ENCODE assay signal across 8 cellular contexts in genomic region chr2:121736140-121736461, GRCh38. TPM values are rescaled to one million over a fixed set of nuclear protein-coding genes. Genes with fewer than 3 reads are reported as not detected.
DNase-seq lines count a peak whose midpoint lies in the region; ATAC-seq and TF ChIP-seq lines count a peak whose summit lies in the region.

No MANE protein-coding gene starts in this region.

- no peaks in the 10 kb centered on the region for H3K9me2 ChIP-seq in OCI-LY7 (ENCODE audit: insufficient read depth, low read length)

- ATAC-seq in DND-41 (ENCODE audit: insufficient read depth, low read depth) (no peak), HG03432 (IDR thresholded peaks at IDR 0.05; ENCODE audit: unreplicated experiment) (no peak), GM19324 (IDR thresholded peaks at IDR 0.05; ENCODE audit: low FRiP score, unreplicated experiment) (no peak)

- H3K4me1 ChIP-seq in DND-41 (ENCODE audit: insufficient read depth, low read length): peaks cover 25% of the 10 kb centered on the region
- H3K4me1 ChIP-seq in OCI-LY7 (ENCODE audit: insufficient read depth, low read length, poor library complexity, severe bottlenecking): peaks cover 16% of the 10 kb centered on the region

- peak overlapping the region; percentile 79 for H3K9ac ChIP-seq in DND-41 (ENCODE audit: low read depth, low read length)

- H3K9me3 ChIP-seq in DND-41 (ENCODE audit: insufficient read depth, low read length, severe bottlenecking): no peaks in the 10 kb centered on the region
- no peaks in the 10 kb centered on the region for H3K9me3 ChIP-seq in OCI-LY7 (ENCODE audit: low read length)

- H2AFZ ChIP-seq in DND-41 (ENCODE audit: low read depth, low read length) (peak overlapping the region; percentile 83), OCI-LY7 (ENCODE audit: low read length) (peak overlapping the region; percentile 53; the same call in 1 of the 2 replicates)

- BruUV-seq in OCI-LY7 (replicated peaks; lab: Mats Ljungman, UMichigan): no TSS peak

- no peak for DNase-seq in DND-41
- DNase-seq in OCI-LY7 (ENCODE audit: low spot score): peak; percentile 14
- DNase-seq in epithelial cell of esophagus (ENCODE audit: low read depth): no peak
- peak; percentile 71 for DNase-seq in posterior vena cava (ENCODE audit: low spot score)
- DNase-seq in NCI-H146 treated with DMSO at 0.1 percent for 48 hours (lab: John Stamatoyannopoulos, UW; ENCODE audit: unreplicated experiment): no peak
- DNase-seq in SIG-M5 treated with dmso at 0.1 percent for 504 hours (lab: John Stamatoyannopoulos, UW; ENCODE audit: unreplicated experiment): no peak

- H3K4me2 ChIP-seq in DND-41 (ENCODE audit: insufficient read depth, low read length): peak overlapping the region; percentile 97
- peak overlapping the region; percentile 81 for H3K4me2 ChIP-seq in OCI-LY7 (ENCODE audit: low read length)

- peak overlapping the region; percentile 77 for H3K27ac ChIP-seq in DND-41 (ENCODE audit: low read length)
- H3K27ac ChIP-seq in OCI-LY7 (ENCODE audit: low read depth, low read length, poor library complexity, severe bottlenecking): peak overlapping the region; percentile 61

- no peaks in the 10 kb centered on the region for H3K27me3 ChIP-seq in DND-41 (ENCODE audit: insufficient read depth, low read length, poor library complexity)

- peak overlapping the region; percentile 88 to 99 for H3K4me3 ChIP-seq in DND-41 (ENCODE audit: low read depth in 1 of 2, low read length in 2 of 2)
- peak overlapping the region; percentile 92 for H3K4me3 ChIP-seq in OCI-LY7 (ENCODE audit: low read depth, low read length, poor library complexity, severe bottlenecking)
- peak overlapping the region; percentile 99 for H3K4me3 ChIP-seq in epithelial cell of esophagus (ENCODE audit: low read length)

- peaks cover 46% of the 10 kb centered on the region for H3K79me2 ChIP-seq in DND-41 (ENCODE audit: insufficient read depth, low read length)
- H3K79me2 ChIP-seq in OCI-LY7 (ENCODE audit: insufficient read depth, low read depth, low read length): peaks cover 46% of the 10 kb centered on the region

- H3K36me3 ChIP-seq in DND-41 (ENCODE audit: insufficient read depth, low read length): peaks cover 45% of the 10 kb centered on the region
- peaks cover 44% of the 10 kb centered on the region for H3K36me3 ChIP-seq in OCI-LY7 (ENCODE audit: insufficient read depth, low read length)

- TF ChIP-seq CTCF in DND-41 (IDR thresholded peaks at IDR 0.05; ENCODE audit: borderline replicate concordance, extremely low read depth, low read length, poor library complexity, severe bottlenecking) (no peak), OCI-LY7 (conservative IDR thresholded peaks at IDR 0.05; ENCODE audit: low read length) (no peak), epithelial cell of esophagus (IDR thresholded peaks at IDR 0.05; ENCODE audit: insufficient read depth, low read depth, low read length, missing control alignments) (no peak)

- intact Hi-C loops in OCI-LY7 (cut with micrococcal nuclease; ENCODE audit: unreplicated experiment) (loop anchor here (2.0 to 10.0 kb wide), 4 partner anchors 69 to 1721 kb away; partner anchors contain the start of genes EPB41L5 and RNU4ATAC), posterior vena cava (cut with DNase I) (no loop called here)

- POLR2A ChIA-PET in OCI-LY7 (lab: Charles Lee): interaction anchor here (0.6 to 2.7 kb wide), 13 partner anchors 16 to 1198 kb away, joined by 3 to 7 read pairs (median 4); partner anchors contain the start of gene RNU4ATAC

- CTCF ChIA-PET in OCI-LY7 (lab: Charles Lee; ENCODE audit: unreplicated experiment): interaction anchor here (0.6 to 1.6 kb wide), 5 partner anchors 35 to 1044 kb away, joined by 3 to 12 read pairs (median 5); no protein-coding TSS in a partner anchor

- peaks cover 22% of the 10 kb centered on the region; the same call in 1 of the 2 replicates for H4K20me1 ChIP-seq in DND-41 (ENCODE audit: insufficient read depth, low read length)
- H4K20me1 ChIP-seq in OCI-LY7 (ENCODE audit: insufficient read depth, low read length): peaks cover 9% of the 10 kb centered on the region

RNA-seq across cellular contexts. Expression of gene NIFK, which starts 0.6 kb away (rescaled TPM):
- 64.1 and 78.1 TPM in 2 replicates for total RNA-seq in OCI-LY7 (2014; rRNA removed; shearing (Covaris generic))
- total RNA-seq in OCI-LY7 (2022) (100 and 107 TPM in 2 replicates), posterior vena cava (10 to 100 TPM; 32.1 to 45.8 TPM)

RNA-seq across cellular contexts. Expression of gene TSN, which starts 19.4 kb away (rescaled TPM):
- total RNA-seq in OCI-LY7 (2014; rRNA removed; shearing (Covaris generic)): 59.2 and 64.4 TPM in 2 replicates
- total RNA-seq in OCI-LY7 (2022) (98.7 and 102 TPM in 2 replicates), posterior vena cava (10 to 100 TPM; 43.8 to 49.5 TPM)

Comparison
In these comparisons a context has a peak if more than half of its experiments do, and no peak if none do; other contexts are left out.
1. DNase-seq: peak in OCI-LY7 (single experiment) and posterior vena cava (single experiment); none in DND-41 (single experiment), epithelial cell of esophagus (single experiment), NCI-H146 treated with DMSO at 0.1 percent for 48 hours (single experiment) and SIG-M5 treated with dmso at 0.1 percent for 504 hours (single experiment).
2. Peak in every context shown above with its lines, with median percentiles within 50 percentile points of each other: H3K4me3 ChIP-seq.